25 cellular contexts compared by ENCODE assay signal in genomic region chr11:61264795-61265194, GRCh38. TPM values are rescaled to one million over a fixed set of nuclear protein-coding genes. Genes with fewer than 3 reads are reported as not detected.
"Had no signal": no experiment of that assay in that cellular context is flagged by ENCODE, and none has a peak within 500 bp of the region (broad histone marks: within the 10 kb centered on the region; RNA-seq: fewer than 3 reads in every experiment).

No MANE protein-coding gene starts in this region.

- H3K4me3 ChIP-seq: MG63 had no signal

- DNase-seq: IMR-90, Karpas-422, KG1, MG63, NCI-H1092, NCI-H1105 treated with DMSO at 0.1 percent for 48 hours, NCI-H1417 treated with DMSO at 0.1 percent for 48 hours, NCI-H146, NCI-H1694 treated with DMSO at 0.1 percent for 48 hours, NCI-H1930, NCI-H2081, NCI-H2107, NCI-H2171, NCI-H226, NCI-H446, NCI-H510A, NCI-H524 treated with DMSO at 0.1 percent for 48 hours, NCI-H69, NCI-H774, SHP77, SK-N-SH, SW 1271 had no signal

- H3K36me3 ChIP-seq: MG63 had no signal

- H3K27me3 ChIP-seq: MG63 had no signal

- H3K9ac ChIP-seq: SK-N-SH had no signal

- H3K27ac ChIP-seq: RWPE1 had no signal

- H3K9me3 ChIP-seq: MG63, SK-N-SH had no signal

RNA-seq across cellular contexts. Expression of gene PGA5, which starts 23.8 kb away (rescaled TPM):
- total RNA-seq: HT-29, IMR-90, SK-MEL-5 had no signal
- polyA plus RNA-seq: IMR-90, SK-N-SH had no signal

RNA-seq across cellular contexts. Expression of gene VWCE, which starts 30.3 kb away (rescaled TPM):
- total RNA-seq: HT-29 had no signal

RNA-seq across cellular contexts. Expression of gene PGA4, which starts 42.6 kb away (rescaled TPM):
- total RNA-seq: HT-29, IMR-90, SK-MEL-5 had no signal
- polyA plus RNA-seq: IMR-90, SK-N-SH had no signal
